9 cellular contexts compared by ENCODE assay signal in the genomic region with DNA sequence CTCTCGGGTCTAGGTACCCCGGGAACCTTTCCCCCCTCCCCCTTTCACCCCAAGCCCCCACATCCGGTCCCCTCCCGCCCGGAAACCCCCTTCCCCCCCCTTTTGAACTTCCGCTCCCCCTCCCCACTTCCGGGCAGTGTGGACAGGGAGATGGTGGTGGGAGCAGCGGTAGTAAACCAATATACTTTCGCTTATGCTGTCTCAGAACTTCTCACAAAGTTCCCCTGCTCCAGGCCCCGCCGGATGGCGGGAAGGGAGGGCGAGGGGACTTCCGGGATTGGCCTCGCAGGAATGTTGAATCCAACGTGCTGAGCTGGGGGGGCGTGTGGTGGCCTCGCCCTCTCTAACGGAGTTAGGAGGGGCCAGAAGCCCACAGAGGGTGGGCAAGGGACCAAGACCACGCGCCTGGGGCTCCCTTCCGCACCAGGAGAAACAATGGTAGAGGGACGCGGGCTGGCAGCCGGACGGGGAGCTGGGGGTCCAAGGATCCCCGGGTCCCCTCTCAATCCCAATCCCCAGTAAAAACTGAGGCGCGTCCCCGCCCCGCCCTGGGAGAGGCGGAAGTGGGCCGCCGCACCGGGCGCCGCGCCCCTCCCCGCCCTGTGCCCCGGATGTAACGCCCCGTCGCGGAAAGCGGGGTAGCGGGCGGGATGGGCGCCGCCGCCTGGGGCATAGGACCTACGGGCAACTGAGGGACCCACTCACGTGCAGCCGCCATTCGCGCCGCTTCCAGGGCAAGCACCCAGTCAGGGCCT. TPM values are rescaled to one million over a fixed set of nuclear protein-coding genes. Genes with fewer than 3 reads are reported as not detected.
DNase-seq lines count a peak whose midpoint lies in the region; ATAC-seq and TF ChIP-seq lines count a peak whose summit lies in the region.
"Had no signal": no experiment of that assay in that cellular context is flagged by ENCODE, and none has a peak within 500 bp of the region (broad histone marks: within the 10 kb centered on the region; RNA-seq: fewer than 3 reads in every experiment).

No MANE protein-coding gene starts in this region.

- no peak for TF ChIP-seq EP300 in ovary (IDR thresholded peaks at IDR 0.05)

- peak overlapping the region; percentile 98 for H3K27ac Mint-ChIP-seq in Calu3 (ENCODE audit: unreplicated experiment)

- H3K36me3 Mint-ChIP-seq in Calu3 (ENCODE audit: insufficient read depth, unreplicated experiment): peaks cover 67% of the 10 kb centered on the region

- no peaks in the 10 kb centered on the region for H3K36me3 ChIP-seq in ovary

- intact Hi-C loops in Calu3 (cut with micrococcal nuclease; ENCODE audit: unreplicated experiment): no loop called here
- intact Hi-C loops in ovary (cut with DNase I): no loop called here

- H3K4me1 Mint-ChIP-seq in Calu3 (ENCODE audit: low read depth, unreplicated experiment): peaks cover 28% of the 10 kb centered on the region

- BruUV-seq in Calu3 (replicated peaks; lab: Mats Ljungman, UMichigan): no TSS peak

- peak overlapping the region; percentile 100 for H3K4me3 ChIP-seq in ovary

- no peaks in the 10 kb centered on the region for H3K27me3 Mint-ChIP-seq in Calu3 (ENCODE audit: unreplicated experiment)

- no peaks in the 10 kb centered on the region for H3K9me3 ChIP-seq in ovary

- WGBS in ovary, 3 donors: 0 to 1% (median 0%) methylated on average over 55 to 56 of the region's 56 CpGs

- ATAC-seq in HG02798 (IDR thresholded peaks at IDR 0.05; ENCODE audit: poor library complexity, unreplicated experiment): peak; percentile 20
- no peak for ATAC-seq in GM18517 (IDR thresholded peaks at IDR 0.05; ENCODE audit: unreplicated experiment)

- TF ChIP-seq CTCF in Calu3 (IDR thresholded peaks at IDR 0.05; ENCODE audit: unreplicated experiment) (no peak), ovary (IDR thresholded peaks at IDR 0.05) (no peak)

- peak; percentile 44 for DNase-seq in Calu3
- DNase-seq in activated naive CD4-positive, alpha-beta T cell treated with Interleukin-2 at 50 U/mL for 16 hours: peak; percentile 69
- DNase-seq in foreskin melanocyte: peak; percentile 63
- DNase-seq in ovary: peak; percentile 59 to 78 (median 69)
- no peak for DNase-seq in NCI-H2029 treated with DMSO at 0.1 percent for 48 hours (lab: John Stamatoyannopoulos, UW)

- H3K4me1 ChIP-seq in ovary (ENCODE audit: insufficient read depth): peaks cover 2% of the 10 kb centered on the region

- TF ChIP-seq POLR2A in Raji (IDR thresholded peaks at IDR 0.05; ENCODE audit: insufficient read depth, low read depth, low read length) (peak; percentile 1; the same call in 1 of the 2 replicates), ovary (IDR thresholded peaks at IDR 0.05) (no peak)

- H3K9me3 Mint-ChIP-seq in Calu3 (ENCODE audit: low read depth, unreplicated experiment): no peaks in the 10 kb centered on the region

- peak overlapping the region; percentile 78 to 88 for H3K27ac ChIP-seq in ovary

- H3K27me3 ChIP-seq in ovary: no peaks in the 10 kb centered on the region

- peak overlapping the region; percentile 89 for H3K4me3 Mint-ChIP-seq in Calu3 (ENCODE audit: low read depth, unreplicated experiment)

- CTCF ChIA-PET in Calu3 (lab: Charles Lee): interaction anchor here (0.7 kb wide), 1 partner anchor 156 kb away, joined by 4 read pairs; no protein-coding TSS in a partner anchor

RNA-seq across cellular contexts. Expression of gene PFN1, which starts 0.7 kb away (rescaled TPM):
- 580 and 605 TPM in 2 replicates for total RNA-seq in Calu3 (2022)
- 100 to 1,000 TPM; 201 to 415 (median 323) TPM for total RNA-seq in ovary
- polyA plus RNA-seq in ovary: 100 to 1,000 TPM; 254 to 542 TPM

RNA-seq across cellular contexts. Expression of gene ENO3, which starts 3.3 kb away (rescaled TPM):
- total RNA-seq in Calu3 (2022): 12.3 and 12.9 TPM in 2 replicates
- 1 to 10 TPM; 2.5 to 6.1 (median 4.1) TPM for total RNA-seq in ovary
- polyA plus RNA-seq in ovary: 1 to 10 TPM; 1.8 to 5.0 TPM

RNA-seq across cellular contexts. Expression of gene RNF167, which starts 7.5 kb away (rescaled TPM):
- total RNA-seq in Calu3 (2022): 65.2 and 77.0 TPM in 2 replicates
- 10 to 100 TPM; 22.7 to 89.6 (median 78.1) TPM for total RNA-seq in ovary
- 100 to 1,000 TPM in 1 of 2 donors, 10 to 100 TPM in 1; 91.8 to 221 TPM for polyA plus RNA-seq in ovary

RNA-seq across cellular contexts. Expression of gene SLC25A11, which starts 7.7 kb away (rescaled TPM):
- total RNA-seq in Calu3 (2022) (37.7 and 38.4 TPM in 2 replicates), ovary (10 to 100 TPM; 18.7 to 55.4 (median 42.3) TPM)
- polyA plus RNA-seq in ovary: 10 to 100 TPM; 12.7 to 44.1 TPM

RNA-seq across cellular contexts. Expression of gene GP1BA, which starts 15.5 kb away (rescaled TPM):
- not detected in 2 replicates for total RNA-seq in Calu3 (2022)
- under 1 TPM in 1 of 7 donors, not detected in 6; 0.10 TPM for total RNA-seq in ovary
- polyA plus RNA-seq in ovary: under 1 TPM in 1 of 2 donors, not detected in 1; 0.04 TPM
- total RNA-seq: T-helper 2 cell treated with Interferon-gamma antibody and Interleukin-4, amounts not matched to agents 100 ng/mL and 5 ng/mL, for 36 hours had no signal
